19 cellular contexts compared by ENCODE assay signal in the genomic region with DNA sequence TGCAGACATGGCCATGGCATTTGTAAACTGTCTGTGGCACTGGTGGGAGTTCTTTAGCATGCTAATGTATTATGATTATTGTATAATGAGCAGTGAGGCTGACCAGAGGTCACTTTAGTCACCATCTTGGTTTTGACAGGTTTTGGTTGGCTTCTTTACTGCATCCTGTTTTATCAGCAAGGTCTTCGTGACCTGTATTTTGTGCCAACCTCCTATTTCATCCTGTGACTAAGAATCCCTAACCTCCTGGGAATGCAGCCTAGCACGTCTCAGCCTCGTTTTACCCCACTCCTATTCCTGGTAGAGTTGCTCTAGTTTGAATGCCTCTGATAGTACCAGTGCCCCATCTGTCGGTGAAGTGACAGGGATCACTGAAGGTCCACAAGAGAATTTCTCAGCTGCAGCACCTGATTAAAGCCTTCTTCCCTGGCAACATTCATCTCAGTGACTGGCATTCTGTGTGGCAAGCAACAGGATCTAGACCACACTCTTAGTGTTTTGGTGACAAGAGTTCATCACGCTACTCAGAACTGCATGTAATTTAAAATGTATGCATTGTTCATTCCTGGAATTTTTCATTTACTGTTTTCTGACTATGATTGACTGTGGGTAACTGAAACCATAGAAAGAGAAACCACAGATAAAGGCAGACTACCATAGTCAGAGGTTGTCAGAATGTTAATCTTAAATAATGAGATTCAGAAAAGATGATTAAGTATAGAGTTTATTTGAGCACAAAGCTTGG. TPM values are rescaled to one million over a fixed set of nuclear protein-coding genes. Genes with fewer than 3 reads are reported as not detected.
DNase-seq lines count a peak whose midpoint lies in the region; ATAC-seq and TF ChIP-seq lines count a peak whose summit lies in the region.
"Had no signal": no experiment of that assay in that cellular context is flagged by ENCODE, and none has a peak within 500 bp of the region (broad histone marks: within the 10 kb centered on the region; RNA-seq: fewer than 3 reads in every experiment).

No MANE protein-coding gene starts in this region.

- H3K4ac ChIP-seq in IMR-90 (ENCODE audit: low read depth, low read length): no peak overlapping the region

- TF ChIP-seq POLR2A in IMR-90 (IDR thresholded peaks at IDR 0.05; ENCODE audit: low read depth, low read length) (no peak), upper lobe of left lung (IDR thresholded peaks at IDR 0.05) (no peak)

- dilution Hi-C loops in IMR-90 (cut with HindIII; ENCODE audit: low sequenced_read_pairs, unreplicated experiment): no loop called here

- H2AFZ ChIP-seq in IMR-90 (replicated peaks; ENCODE audit: low read length, poor library complexity): no peak overlapping the region
- H2AFZ ChIP-seq: GM23338 had no signal

- H4K8ac ChIP-seq in IMR-90 (ENCODE audit: low read depth in 2 of 2, low read length in 2 of 2): no peak overlapping the region

- no peak overlapping the region for H3K27ac ChIP-seq in IMR-90 (ENCODE audit: insufficient read depth, low read length)
- H3K27ac ChIP-seq in upper lobe of left lung: no peak overlapping the region

- no TSS peak for BruUV-seq in IMR-90 (replicated peaks; lab: Mats Ljungman, UMichigan)

- no peak overlapping the region for H2AK9ac ChIP-seq in IMR-90 (replicated peaks; ENCODE audit: low read depth, low read length, poor library complexity)

- H3K14ac ChIP-seq in IMR-90 (replicated peaks; ENCODE audit: low read depth, low read length): no peak overlapping the region

- H3K9me1 ChIP-seq in IMR-90 (ENCODE audit: insufficient read depth, low read length): no peaks in the 10 kb centered on the region

- no peak overlapping the region for H2BK15ac ChIP-seq in IMR-90 (ENCODE audit: low read depth, low read length)

- no peaks in the 10 kb centered on the region for H3K9me3 ChIP-seq in IMR-90 (ENCODE audit: control insufficient read depth, insufficient read depth, low read length)
- H3K9me3 ChIP-seq in upper lobe of left lung: no peaks in the 10 kb centered on the region
- peaks cover 7% of the 10 kb centered on the region for H3K9me3 ChIP-seq in MG63

- in situ Hi-C loops in IMR-90 (cut with MboI; ENCODE audit: low sequenced_read_pairs): no loop called here

- H3K27me3 ChIP-seq in IMR-90 (ENCODE audit: control insufficient read depth, insufficient read depth, low read length) (peaks cover 7% of the 10 kb centered on the region), upper lobe of left lung (no peaks in the 10 kb centered on the region), MG63 (no peaks in the 10 kb centered on the region)

- H3K18ac ChIP-seq in IMR-90 (ENCODE audit: low read depth, low read length): no peak overlapping the region

- H4K5ac ChIP-seq in IMR-90 (ENCODE audit: low read depth, low read length): no peak overlapping the region

- H3K4me2 ChIP-seq in IMR-90 (ENCODE audit: low read depth, low read length): 0 out of 2 replicates have a peak overlapping the region, but pooled peaks have one; percentile 17
- H3K4me2 ChIP-seq: GM23338 had no signal

- H2AK5ac ChIP-seq in IMR-90 (ENCODE audit: low read depth, low read length): no peak overlapping the region

- H2BK120ac ChIP-seq in IMR-90 (ENCODE audit: low read depth, low read length): no peak overlapping the region

- H2BK20ac ChIP-seq in IMR-90 (ENCODE audit: low read depth, low read length): no peak overlapping the region

- POLR2A ChIA-PET in IMR-90 (lab: Charles Lee; ENCODE audit: unreplicated experiment): no interaction called here

- H3K4me1 ChIP-seq in IMR-90 (ENCODE audit: control insufficient read depth, insufficient read depth, low read length) (0 out of 2 replicates have a peak, but pooled peaks cover 2% of the 10 kb centered on the region), upper lobe of left lung (peaks cover 0 to 5% (median 0%) of the 10 kb centered on the region in 4 donors)

- CTCF ChIA-PET in IMR-90 (lab: Yijun Ruan, JAX): no interaction called here

- H3K4me3 ChIP-seq in IMR-90 (ENCODE audit: insufficient read depth, low read depth, low read length) (no peak overlapping the region), upper lobe of left lung (no peak overlapping the region), MG63 (no peak overlapping the region)
- H3K4me3 ChIP-seq: GM23338 had no signal

- DNase-seq in IMR-90 (no peak), T1000 (lab: John Stamatoyannopoulos, UW) (peak; percentile 16), fibroblast of gingiva (ENCODE audit: low read depth) (peak; percentile 13), stromal cell of bone marrow (ENCODE audit: low read depth) (peak; percentile 9), upper lobe of left lung (no peak), MG63 (no peak)
- DNase-seq: GF-D8, HCEC 1CT, KG1, NCI-H1417 treated with DMSO at 0.1 percent for 48 hours, NCI-H1930, NCI-H2171, NCI-H526 had no signal

- no peak overlapping the region for H3K23ac ChIP-seq in IMR-90 (ENCODE audit: low read depth, low read length)

- no peak for TF ChIP-seq RAD21 in IMR-90 (IDR thresholded peaks at IDR 0.05; ENCODE audit: low read length)

- no peaks in the 10 kb centered on the region for H4K20me1 ChIP-seq in IMR-90 (ENCODE audit: insufficient read depth, low read length)

- intact Hi-C loops in IMR-90 (cut with micrococcal nuclease): no loop called here

- H3K36me3 ChIP-seq in IMR-90 (ENCODE audit: control insufficient read depth, insufficient read depth, low read length) (no peaks in the 10 kb centered on the region), upper lobe of left lung (no peaks in the 10 kb centered on the region), MG63 (no peaks in the 10 kb centered on the region)

- TF ChIP-seq CTCF in IMR-90 (conservative IDR thresholded peaks at IDR 0.05; ENCODE audit: low read depth, low read length) (no peak), upper lobe of left lung (IDR thresholded peaks at IDR 0.05) (no peak)

- ATAC-seq in IMR-90 (ENCODE audit: low read depth) (no peak), HG03457 (IDR thresholded peaks at IDR 0.05; ENCODE audit: unreplicated experiment) (no peak), upper lobe of left lung (ENCODE audit: low FRiP score in 2 of 2) (no peak), HG03139 (IDR thresholded peaks at IDR 0.05; ENCODE audit: unreplicated experiment) (no peak)
- ATAC-seq: GM23338, HepG2, Panc1 had no signal

- H3K9ac ChIP-seq in IMR-90 (ENCODE audit: low read depth, low read length): no peak overlapping the region

- WGBS in IMR-90 (ENCODE audit: extremely low coverage in 2 of 2, insufficient read length in 1 of 2), 2 experiments: 61% methylated on average over 4 of the region's 5 CpGs; no CpG with 5 or more reads in 1 of the 2 experiments
- 73 to 78% methylated on average over 5 of the region's 5 CpGs for WGBS in upper lobe of left lung, 2 donors

- H2BK5ac ChIP-seq in IMR-90 (ENCODE audit: low read depth, low read length, poor library complexity, severe bottlenecking): no peak overlapping the region

- TF ChIP-seq EP300 in upper lobe of left lung (IDR thresholded peaks at IDR 0.05): no peak

- no peak overlapping the region for H4K91ac ChIP-seq in IMR-90 (ENCODE audit: insufficient read depth, low read depth, low read length)

- H3K56ac ChIP-seq in IMR-90 (ENCODE audit: extremely low read depth, insufficient read depth, low read length): no peak overlapping the region

- H3K79me1 ChIP-seq in IMR-90 (ENCODE audit: low read depth in 1 of 2, low read length in 2 of 2): no peaks in the 10 kb centered on the region

TF ChIP-seq in IMR-90, 13 proteins besides CTCF, POLR2A, EP300 and RAD21:
- TF ChIP-seq MAZ (IDR thresholded peaks at IDR 0.05; ENCODE audit: borderline replicate concordance, low read depth, low read length) (no peak), RCOR1 (IDR thresholded peaks at IDR 0.05; ENCODE audit: insufficient replicate concordance, low read length) (no peak), BHLHE40 (IDR thresholded peaks at IDR 0.05; ENCODE audit: low read depth, low read length) (no peak), RFX5 (IDR thresholded peaks at IDR 0.05; ENCODE audit: low read depth, low read length) (no peak), MXI1 (IDR thresholded peaks at IDR 0.05; ENCODE audit: borderline replicate concordance, low read depth, low read length) (no peak), CEBPB (IDR thresholded peaks at IDR 0.05; ENCODE audit: low read depth, low read length) (no peak), CHD1 (IDR thresholded peaks at IDR 0.05; ENCODE audit: low read depth, low read length) (no peak)
- TF ChIP-seq, protein P1, sequence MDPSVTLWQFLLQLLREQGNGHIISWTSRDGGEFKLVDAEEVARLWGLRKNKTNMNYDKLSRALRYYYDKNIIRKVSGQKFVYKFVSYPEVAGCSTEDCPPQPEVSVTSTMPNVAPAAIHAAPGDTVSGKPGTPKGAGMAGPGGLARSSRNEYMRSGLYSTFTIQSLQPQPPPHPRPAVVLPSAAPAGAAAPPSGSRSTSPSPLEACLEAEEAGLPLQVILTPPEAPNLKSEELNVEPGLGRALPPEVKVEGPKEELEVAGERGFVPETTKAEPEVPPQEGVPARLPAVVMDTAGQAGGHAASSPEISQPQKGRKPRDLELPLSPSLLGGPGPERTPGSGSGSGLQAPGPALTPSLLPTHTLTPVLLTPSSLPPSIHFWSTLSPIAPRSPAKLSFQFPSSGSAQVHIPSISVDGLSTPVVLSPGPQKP (IDR thresholded peaks at IDR 0.05; ENCODE audit: borderline replicate concordance, low read depth, low read length): no peak

RNA-seq across cellular contexts. Expression of a gene that starts 43.0 kb away (rescaled TPM):
- 7.2 and 9.0 TPM in 2 replicates for total RNA-seq in IMR-90 (2012; rRNA removed)
- polyA plus RNA-seq in IMR-90 (2012; rRNA removed): 4.4 and 5.4 TPM in 2 replicates
- 3.5 and 6.1 TPM in 2 replicates for polyA plus RNA-seq in IMR-90 (2012; cell fraction: cytosol; rRNA removed)
- 2.0 and 4.2 TPM in 2 replicates for polyA plus RNA-seq in IMR-90 (2012; cell fraction: nucleus; rRNA removed; ENCODE audit: low replicate concordance)
- 10 to 100 TPM; 10.1 to 45.9 (median 24.0) TPM for total RNA-seq in upper lobe of left lung
- 0.95 and 3.1 TPM in 2 replicates for total RNA-seq in MG63 (2014; rRNA removed; shearing (Covaris generic); ENCODE audit: low replicate concordance)
- polyA plus RNA-seq: CD14-positive monocyte had no signal

Comparison
In these comparisons a context has a peak if more than half of its experiments do, and no peak if none do; other contexts are left out.
1. DNase-seq: peak in T1000 (single experiment), fibroblast of gingiva (single experiment) and stromal cell of bone marrow (single experiment); none in IMR-90 (single experiment), upper lobe of left lung (0 of 2) and MG63 (single experiment).